ENCODE assay signal across 20 cellular contexts in the genomic region with DNA sequence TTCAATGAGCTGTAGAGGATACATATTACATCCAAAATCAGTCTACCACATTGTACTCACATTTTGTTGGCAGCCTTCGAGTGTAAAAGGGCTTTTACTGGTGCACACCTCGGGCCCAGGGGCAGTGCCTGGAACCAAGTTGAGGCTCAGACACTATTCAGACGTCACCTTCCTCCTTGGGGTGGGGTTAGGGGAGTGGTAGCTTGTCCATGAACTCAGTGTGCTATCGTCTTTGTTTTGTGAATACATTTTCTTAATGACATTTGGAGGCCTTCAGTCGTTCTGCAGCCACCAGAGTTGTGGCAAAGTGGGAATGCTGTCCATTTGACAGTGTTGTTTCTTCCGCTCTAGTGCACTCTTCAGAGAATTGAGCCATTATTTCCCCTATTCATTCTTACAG.
DNase-seq lines count a peak whose midpoint lies in the region; ATAC-seq, FAIRE-seq and TF ChIP-seq lines count a peak whose summit lies in the region.
"Had no signal": no experiment of that assay in that cellular context is flagged by ENCODE, and none has a peak within 500 bp of the region (broad histone marks: within the 10 kb centered on the region; RNA-seq: fewer than 3 reads in every experiment).

No MANE protein-coding gene starts in this region.

- H3K9me3 ChIP-seq in HEK293 (ENCODE audit: control insufficient read depth, insufficient read depth, low read depth, low read length): no peaks in the 10 kb centered on the region
- no peaks in the 10 kb centered on the region for H3K9me3 ChIP-seq in astrocyte (ENCODE audit: insufficient read depth, low read depth, low read length)
- H3K9me3 ChIP-seq in thoracic aorta: no peaks in the 10 kb centered on the region
- H3K9me3 ChIP-seq in suprapubic skin: no peaks in the 10 kb centered on the region
- H3K9me3 ChIP-seq: SJCRH30 had no signal

- 71% methylated on average over 6 of the region's 6 CpGs for WGBS in suprapubic skin

- H3K27me3 ChIP-seq in astrocyte (ENCODE audit: insufficient read depth, low read length) (no peaks in the 10 kb centered on the region), thoracic aorta (replicated peaks; ENCODE audit: insufficient read depth) (no peaks in the 10 kb centered on the region), suprapubic skin (no peaks in the 10 kb centered on the region)
- H3K27me3 ChIP-seq: SJCRH30 had no signal

- TF ChIP-seq CTCF in HEK293 (tag by site-specific recombination; IDR thresholded peaks at IDR 0.05) (no peak), astrocyte (IDR thresholded peaks at IDR 0.05; ENCODE audit: insufficient read depth, low read depth, low read length) (no peak), thoracic aorta (IDR thresholded peaks at IDR 0.05) (no peak), suprapubic skin (IDR thresholded peaks at IDR 0.05) (no peak)

- peaks cover 54% of the 10 kb centered on the region for H3K79me2 ChIP-seq in astrocyte (ENCODE audit: insufficient read depth, low read length)

- H3K4me1 ChIP-seq in HEK293 (ENCODE audit: control insufficient read depth, insufficient read depth, low read length) (peaks cover 43% of the 10 kb centered on the region), astrocyte (ENCODE audit: insufficient read depth, low read length) (peaks cover 70% of the 10 kb centered on the region), thoracic aorta (ENCODE audit: control insufficient read depth in 1 of 2, low read depth in 2 of 2) (peaks cover 39 to 72% of the 10 kb centered on the region in 2 donors), suprapubic skin (peaks cover 25% of the 10 kb centered on the region)

- no peak overlapping the region for H2AFZ ChIP-seq in astrocyte (ENCODE audit: low read depth, low read length)

- FAIRE-seq in astrocyte (lab: Jason Lieb, UNC): no peak

- POLR2A ChIA-PET in HEK293 (lab: Yijun Ruan, JAX): interaction anchor here (0.6 kb wide), 1 partner anchor 117 kb away, joined by 3 read pairs; no protein-coding TSS in a partner anchor

- no peaks in the 10 kb centered on the region for H3K9me3 Mint-ChIP-seq in astrocyte (ENCODE audit: unreplicated experiment)
- H3K9me3 Mint-ChIP-seq: CD14-positive monocyte had no signal

- intact Hi-C loops in left colon (cut with DNase I, micrococcal nuclease): no loop called here

- peak overlapping the region; percentile 95 for H3K27ac Mint-ChIP-seq in astrocyte (ENCODE audit: unreplicated experiment)
- H3K27ac Mint-ChIP-seq: CD14-positive monocyte had no signal

- TF ChIP-seq POLR2A in suprapubic skin (IDR thresholded peaks at IDR 0.05): no peak

- peaks cover 21% of the 10 kb centered on the region for H3K36me3 Mint-ChIP-seq in astrocyte (ENCODE audit: low read depth, unreplicated experiment)

- H3K4me3 ChIP-seq in HEK293 (ENCODE audit: low read depth, low read length) (no peak overlapping the region), astrocyte (ENCODE audit: insufficient read depth, low read depth, low read length) (no peak overlapping the region), thoracic aorta (no peak overlapping the region), suprapubic skin (no peak overlapping the region)
- H3K4me3 ChIP-seq: SJCRH30 had no signal

- H3K9ac ChIP-seq in astrocyte (ENCODE audit: low read length): peak overlapping the region; percentile 24

- H3K27ac ChIP-seq in HEK293 (ENCODE audit: extremely low read depth, low read depth, low read length) (peak overlapping the region; percentile 33), astrocyte (ENCODE audit: low read depth, low read length) (peak overlapping the region; percentile 99), thoracic aorta (peak overlapping the region; percentile 35 to 55), suprapubic skin (no peak overlapping the region)
- H3K27ac ChIP-seq: SJCRH30 had no signal

- H3K27me3 Mint-ChIP-seq in astrocyte (ENCODE audit: low read depth, unreplicated experiment): no peaks in the 10 kb centered on the region

- DNase-seq in astrocyte (ENCODE audit: low read depth): peak; percentile 67
- DNase-seq in left colon: no peak
- no peak for DNase-seq in thoracic aorta (ENCODE audit: low spot score)
- DNase-seq in suprapubic skin (ENCODE audit: low spot score in 2 of 2): no peak
- no peak for DNase-seq in UCSD-AML1 (lab: John Stamatoyannopoulos, UW; ENCODE audit: unreplicated experiment)
- DNase-seq in activated CD4-positive, alpha-beta T cell treated with anti-CD3 and anti-CD28 coated beads, Interleukin-2, amount 50 U/mL, for 4 hours: no peak
- DNase-seq in NOMO-1 treated with dmso at 0.1 percent for 144 hours (lab: John Stamatoyannopoulos, UW; ENCODE audit: unreplicated experiment): no peak
- DNase-seq: ACHN, AML-193, MM.1S, NCI-H1092 treated with DMSO at 0.1 percent for 48 hours, NCI-H1694, NCI-H2107, NCI-H226, NCI-H526, OCI-M1, RPMI8226, SJCRH30 had no signal

- no peaks in the 10 kb centered on the region for H4K20me1 ChIP-seq in astrocyte (ENCODE audit: insufficient read depth, low read length)

- H3K4me2 ChIP-seq in astrocyte (ENCODE audit: low read length): peak overlapping the region; percentile 33

- H3K4me1 Mint-ChIP-seq in astrocyte (ENCODE audit: low read depth, unreplicated experiment): peaks cover 88% of the 10 kb centered on the region

- ATAC-seq in left colon (peak; percentile 58), thoracic aorta (ENCODE audit: insufficient number of reproducible peaks, low FRiP score, low read depth) (no peak)

- CTCF ChIA-PET in HEK293 (lab: Yijun Ruan, JAX): interaction anchor here (0.6 to 7.3 kb wide), 11 partner anchors 11 to 452 kb away, joined by 3 to 66 read pairs (median 4); no protein-coding TSS in a partner anchor

- H3K36me3 ChIP-seq in HEK293 (ENCODE audit: control insufficient read depth in 2 of 2, insufficient read depth in 1 of 2, low read length in 2 of 2) (no peaks in the 10 kb centered on the region), astrocyte (ENCODE audit: insufficient read depth, low read length) (peaks cover 6% of the 10 kb centered on the region), thoracic aorta (no peaks in the 10 kb centered on the region), suprapubic skin (peaks cover 8% of the 10 kb centered on the region)

- H3K4me3 Mint-ChIP-seq in astrocyte (ENCODE audit: unreplicated experiment): peak overlapping the region; percentile 72
- H3K4me3 Mint-ChIP-seq: CD14-positive monocyte had no signal

- no peak for TF ChIP-seq EP300 in suprapubic skin (IDR thresholded peaks at IDR 0.05)

TF ChIP-seq in HEK293, 187 proteins besides CTCF, POLR2A, EP300 and RAD21 (continues in another document):
- TF ChIP-seq ZNF48 (tag by site-specific recombination; IDR thresholded peaks at IDR 0.05): no peak
- peak; percentile 74; the same call in 1 of the 2 replicates for TF ChIP-seq ZNF24 (tag by site-specific recombination; IDR thresholded peaks at IDR 0.05)
- TF ChIP-seq ZNF677 (tag by site-specific recombination; IDR thresholded peaks at IDR 0.05): no peak
- no peak for TF ChIP-seq ZNF510 (tag by site-specific recombination; IDR thresholded peaks at IDR 0.05; ENCODE audit: insufficient replicate concordance)
- no peak for TF ChIP-seq HOXA7 (CRISPR knock-in tag; IDR thresholded peaks at IDR 0.05; ENCODE audit: borderline replicate concordance)
- TF ChIP-seq TCF7L2 (IDR thresholded peaks at IDR 0.05; ENCODE audit: borderline replicate concordance, low read depth, low read length): no peak
- no peak for TF ChIP-seq KLF10 (tag by site-specific recombination; IDR thresholded peaks at IDR 0.05)
- TF ChIP-seq ZNF394 (tag by site-specific recombination; IDR thresholded peaks at IDR 0.05; ENCODE audit: borderline replicate concordance): no peak
- no peak for TF ChIP-seq ZBTB48 (tag by site-specific recombination; IDR thresholded peaks at IDR 0.05)
- no peak for TF ChIP-seq ZNF530 (tag by site-specific recombination; IDR thresholded peaks at IDR 0.05; ENCODE audit: low read depth)
- TF ChIP-seq, protein P1, sequence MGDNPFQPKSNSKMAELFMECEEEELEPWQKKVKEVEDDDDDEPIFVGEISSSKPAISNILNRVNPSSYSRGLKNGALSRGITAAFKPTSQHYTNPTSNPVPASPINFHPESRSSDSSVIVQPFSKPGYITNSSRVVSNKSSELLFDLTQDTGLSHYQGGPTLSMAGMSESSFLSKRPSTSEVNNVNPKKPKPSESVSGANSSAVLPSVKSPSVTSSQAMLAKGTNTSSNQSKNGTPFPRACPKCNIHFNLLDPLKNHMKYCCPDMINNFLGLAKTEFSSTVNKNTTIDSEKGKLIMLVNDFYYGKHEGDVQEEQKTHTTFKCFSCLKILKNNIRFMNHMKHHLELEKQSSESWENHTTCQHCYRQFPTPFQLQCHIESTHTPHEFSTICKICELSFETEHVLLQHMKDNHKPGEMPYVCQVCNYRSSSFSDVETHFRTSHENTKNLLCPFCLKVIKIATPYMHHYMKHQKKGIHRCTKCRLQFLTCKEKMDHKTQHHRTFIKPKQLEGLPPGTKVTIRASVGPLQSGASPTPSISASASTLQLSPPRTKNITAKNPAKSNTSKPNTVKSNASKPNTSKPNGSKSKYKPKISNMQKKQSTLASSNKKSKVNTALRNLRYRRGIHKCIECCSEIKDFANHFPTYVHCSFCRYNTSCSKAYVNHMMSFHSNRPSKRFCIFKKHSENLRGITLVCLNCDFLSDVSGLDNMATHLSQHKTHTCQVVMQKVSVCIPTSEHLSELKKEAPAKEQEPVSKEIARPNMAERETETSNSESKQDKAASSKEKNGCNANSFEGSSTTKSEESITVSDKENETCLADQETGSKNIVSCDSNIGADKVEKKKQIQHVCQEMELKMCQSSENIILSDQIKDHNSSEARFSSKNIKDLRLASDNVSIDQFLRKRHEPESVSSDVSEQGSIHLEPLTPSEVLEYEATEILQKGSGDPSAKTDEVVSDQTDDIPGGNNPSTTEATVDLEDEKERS (tag by site-specific recombination; IDR thresholded peaks at IDR 0.05): no peak
- no peak for TF ChIP-seq ZNF10 (tag by site-specific recombination; IDR thresholded peaks at IDR 0.05)
- TF ChIP-seq YY1 (tag by site-specific recombination; IDR thresholded peaks at IDR 0.05): no peak
- no peak for TF ChIP-seq ZNF132 (tag by site-specific recombination; IDR thresholded peaks at IDR 0.05; ENCODE audit: borderline replicate concordance)
- TF ChIP-seq ZNF174 (tag by site-specific recombination; IDR thresholded peaks at IDR 0.05): no peak
- no peak for TF ChIP-seq ZNF248 (tag by site-specific recombination; IDR thresholded peaks at IDR 0.05)
